In genomic region chr18:32714571-32715148, GRCh38 we compare ENCODE assay signal across 2 cellular contexts.
A peak's percentile ranks its signal among the peaks of the same experiment; 100 is the strongest.
TF ChIP-seq lines count a peak whose summit lies in the region.

No MANE protein-coding gene starts in this region.

TF ChIP-seq in HCT116, 20 proteins besides CTCF, POLR2A, EP300 and RAD21:
- no peak for TF ChIP-seq ATF3 (IDR thresholded peaks at IDR 0.05)

TF ChIP-seq in HepG2, 621 proteins besides CTCF, POLR2A, EP300 and RAD21 (continues in another document):
- no peak for TF ChIP-seq SP1 (IDR thresholded peaks at IDR 0.05)
- TF ChIP-seq SP1 (CRISPR knock-in tag; IDR thresholded peaks at IDR 0.05), result no peak
- no peak for TF ChIP-seq RELA (CRISPR knock-in tag; IDR thresholded peaks at IDR 0.05)
- no peak for TF ChIP-seq TCF7 (IDR thresholded peaks at IDR 0.05; ENCODE audit: low read depth)
- no peak for TF ChIP-seq MTA1 (CRISPR knock-in tag; IDR thresholded peaks at IDR 0.05; ENCODE audit: borderline replicate concordance)
- TF ChIP-seq ZBTB26 (CRISPR knock-in tag; IDR thresholded peaks at IDR 0.05; ENCODE audit: borderline replicate concordance), result no peak; the same call in 1 of the 2 replicates
- 0 out of 2 replicates have a peak, but pooled peaks have one; percentile 20 for TF ChIP-seq MED1 (CRISPR knock-in tag; IDR thresholded peaks at IDR 0.05)
- TF ChIP-seq KAT8 (CRISPR knock-in tag; IDR thresholded peaks at IDR 0.05), result peak; percentile 49; the same call in 1 of the 2 replicates
- TF ChIP-seq KDM2A (CRISPR knock-in tag; IDR thresholded peaks at IDR 0.05; ENCODE audit: borderline replicate concordance, low read depth), result no peak
- peak; percentile 26; the same call in 1 of the 2 replicates for TF ChIP-seq DRAP1 (CRISPR knock-in tag; IDR thresholded peaks at IDR 0.05)
- peak; percentile 30; the same call in 1 of the 2 replicates for TF ChIP-seq SOX5 (CRISPR knock-in tag; IDR thresholded peaks at IDR 0.05; ENCODE audit: borderline replicate concordance)
- no peak for TF ChIP-seq FOXM1 (CRISPR knock-in tag; IDR thresholded peaks at IDR 0.05)
- peak; percentile 91 for TF ChIP-seq STAG1 (CRISPR knock-in tag; IDR thresholded peaks at IDR 0.05)
- TF ChIP-seq PAXIP1 (CRISPR knock-in tag; conservative IDR thresholded peaks at IDR 0.05), result 0 out of 2 replicates have a peak, but pooled peaks have one; percentile 30
- peak; percentile 50 for TF ChIP-seq ARID5B (CRISPR knock-in tag; IDR thresholded peaks at IDR 0.05)
- TF ChIP-seq KMT2A (CRISPR knock-in tag; IDR thresholded peaks at IDR 0.05), result 0 out of 2 replicates have a peak, but pooled peaks have one; percentile 29
- no peak for TF ChIP-seq ZNF570 (CRISPR knock-in tag; IDR thresholded peaks at IDR 0.05; ENCODE audit: borderline replicate concordance)
- TF ChIP-seq SOX6 (IDR thresholded peaks at IDR 0.05), result no peak
- peak; percentile 39; the same call in 1 of the 2 replicates for TF ChIP-seq SOX6 (CRISPR knock-in tag; IDR thresholded peaks at IDR 0.05)
- peak; percentile 50; the same call in 1 of the 2 replicates for TF ChIP-seq ELF1 (CRISPR knock-in tag; IDR thresholded peaks at IDR 0.05)
- TF ChIP-seq FOXK2 (IDR thresholded peaks at IDR 0.05), result no peak
- no peak for TF ChIP-seq NR1H2 (CRISPR knock-in tag; IDR thresholded peaks at IDR 0.05; ENCODE audit: borderline replicate concordance, low read depth)
- TF ChIP-seq TEAD3 (CRISPR knock-in tag; optimal IDR thresholded peaks at IDR 0.05; ENCODE audit: borderline replicate concordance), result peak; percentile 40
- no peak for TF ChIP-seq ZNF713 (CRISPR knock-in tag; IDR thresholded peaks at IDR 0.05)
- TF ChIP-seq FOXJ3 (CRISPR knock-in tag; IDR thresholded peaks at IDR 0.05; ENCODE audit: borderline replicate concordance), result 0 out of 2 replicates have a peak, but pooled peaks have one; percentile 28
- no peak for TF ChIP-seq HOXA7 (CRISPR knock-in tag; IDR thresholded peaks at IDR 0.05)
- TF ChIP-seq HOXA5 (CRISPR knock-in tag; IDR thresholded peaks at IDR 0.05), result 0 out of 2 replicates have a peak, but pooled peaks have one; percentile 52
- TF ChIP-seq FOXK1 (CRISPR knock-in tag; IDR thresholded peaks at IDR 0.05; ENCODE audit: borderline replicate concordance, low read depth), result peak; percentile 36; the same call in 1 of the 2 replicates
- no peak for TF ChIP-seq ZNF572 (CRISPR knock-in tag; IDR thresholded peaks at IDR 0.05)
- no peak for TF ChIP-seq ZFP62 (CRISPR knock-in tag; IDR thresholded peaks at IDR 0.05)
- TF ChIP-seq THAP11 (CRISPR knock-in tag; IDR thresholded peaks at IDR 0.05), result no peak
- TF ChIP-seq ZGPAT (CRISPR knock-in tag; IDR thresholded peaks at IDR 0.05), result 0 out of 2 replicates have a peak, but pooled peaks have one; percentile 27
- no peak for TF ChIP-seq ATF4 (CRISPR knock-in tag; IDR thresholded peaks at IDR 0.05)
- TF ChIP-seq BCL6 (CRISPR knock-in tag; IDR thresholded peaks at IDR 0.05), result no peak
- TF ChIP-seq SETDB1 (CRISPR knock-in tag; IDR thresholded peaks at IDR 0.05; ENCODE audit: borderline replicate concordance), result no peak
- peak; percentile 40; the same call in 1 of the 2 replicates for TF ChIP-seq FOXA3 (CRISPR knock-in tag; IDR thresholded peaks at IDR 0.05)
- TF ChIP-seq NCOR1 (IDR thresholded peaks at IDR 0.05; ENCODE audit: borderline replicate concordance, low read length), result no peak
- TF ChIP-seq KDM5B (CRISPR knock-in tag; IDR thresholded peaks at IDR 0.05; ENCODE audit: borderline replicate concordance), result no peak
- TF ChIP-seq CCAR2 (optimal IDR thresholded peaks at IDR 0.05; ENCODE audit: low read depth, low read length), result no peak
- TF ChIP-seq KMT2B (CRISPR knock-in tag; IDR thresholded peaks at IDR 0.05), result 0 out of 2 replicates have a peak, but pooled peaks have one; percentile 22
- TF ChIP-seq ZNF775 (CRISPR knock-in tag; IDR thresholded peaks at IDR 0.05; ENCODE audit: borderline replicate concordance), result no peak
- TF ChIP-seq FOXO1 (CRISPR knock-in tag; IDR thresholded peaks at IDR 0.05), result 0 out of 2 replicates have a peak, but pooled peaks have one; percentile 34
- 0 out of 2 replicates have a peak, but pooled peaks have one; percentile 33 for TF ChIP-seq SP140L (CRISPR knock-in tag; IDR thresholded peaks at IDR 0.05; ENCODE audit: borderline replicate concordance)
- TF ChIP-seq ZNF652 (CRISPR knock-in tag; IDR thresholded peaks at IDR 0.05; ENCODE audit: borderline replicate concordance, low read depth), result no peak
- TF ChIP-seq SSRP1 (CRISPR knock-in tag; IDR thresholded peaks at IDR 0.05), result 0 out of 2 replicates have a peak, but pooled peaks have one; percentile 54
- TF ChIP-seq SMC3 (IDR thresholded peaks at IDR 0.05; ENCODE audit: low read length), result peak; percentile 97
- TF ChIP-seq ZNF644 (CRISPR knock-in tag; IDR thresholded peaks at IDR 0.05; ENCODE audit: low read depth), result no peak
- TF ChIP-seq THYN1 (CRISPR knock-in tag; IDR thresholded peaks at IDR 0.05; ENCODE audit: borderline replicate concordance, low read depth), result no peak
- TF ChIP-seq ZNF629 (CRISPR knock-in tag; conservative IDR thresholded peaks at IDR 0.05), result no peak
- no peak for TF ChIP-seq DBP (CRISPR knock-in tag; IDR thresholded peaks at IDR 0.05; ENCODE audit: not compliant biosample characterization)
- no peak for TF ChIP-seq CENPX (CRISPR knock-in tag; IDR thresholded peaks at IDR 0.05)
- TF ChIP-seq ZNF766 (CRISPR knock-in tag; IDR thresholded peaks at IDR 0.05; ENCODE audit: borderline replicate concordance), result no peak
- TF ChIP-seq POGZ (CRISPR knock-in tag; IDR thresholded peaks at IDR 0.05), result peak; percentile 56; the same call in 1 of the 2 replicates
- no peak for TF ChIP-seq THAP8 (CRISPR knock-in tag; IDR thresholded peaks at IDR 0.05; ENCODE audit: borderline replicate concordance)
- no peak for TF ChIP-seq MAZ (IDR thresholded peaks at IDR 0.05; ENCODE audit: borderline replicate concordance, low read depth, low read length)
- TF ChIP-seq MAZ (CRISPR knock-in tag; IDR thresholded peaks at IDR 0.05; ENCODE audit: low read depth), result no peak
- TF ChIP-seq KLF16 (CRISPR knock-in tag; IDR thresholded peaks at IDR 0.05), result 0 out of 4 replicates have a peak, but pooled peaks of 1 of the 2 experiments have one; percentile 45
- TF ChIP-seq ZNF441 (CRISPR knock-in tag; IDR thresholded peaks at IDR 0.05; ENCODE audit: borderline replicate concordance), result no peak
- peak; percentile 20; the same call in 1 of the 2 replicates for TF ChIP-seq ERF (CRISPR knock-in tag; IDR thresholded peaks at IDR 0.05)
- no peak for TF ChIP-seq MXD3 (CRISPR knock-in tag; IDR thresholded peaks at IDR 0.05)
